ENCODE assay signal across 17 cellular contexts in the genomic region with DNA sequence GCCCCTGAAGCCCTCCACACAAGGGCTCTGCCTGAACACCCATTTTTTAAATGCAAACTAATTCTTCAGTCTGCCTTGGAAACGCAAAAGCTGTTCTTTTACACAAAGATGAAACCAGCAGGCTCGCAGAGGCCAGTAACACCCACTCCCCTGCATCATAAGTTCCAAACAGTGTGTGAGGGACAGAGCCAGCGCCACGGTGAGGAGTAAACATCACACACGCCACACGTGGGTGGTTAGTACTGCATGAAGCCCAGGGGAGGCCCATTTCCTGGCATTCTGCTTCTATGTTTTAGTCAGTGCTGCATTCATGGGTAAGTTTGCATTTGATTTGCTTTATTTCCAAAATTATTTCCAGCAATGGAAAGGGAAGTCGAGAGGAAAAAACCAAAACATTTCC.
A peak's percentile ranks its signal among the peaks of the same experiment; 100 is the strongest.
DNase-seq lines count a peak whose midpoint lies in the region; ATAC-seq lines count a peak whose summit lies in the region.
"Had no signal": no experiment of that assay in that cellular context is flagged by ENCODE, and none has a peak within 500 bp of the region (broad histone marks: within the 10 kb centered on the region; RNA-seq: fewer than 3 reads in every experiment).

No MANE protein-coding gene starts in this region.

- no peak overlapping the region for H3K4me3 ChIP-seq in BLaER1
- H3K4me3 ChIP-seq: cardiac muscle cell, pancreas, PC-9 had no signal

- peak; percentile 7 for DNase-seq in activated gamma-delta T cell treated with anti-CD3 and anti-CD28 coated beads, Interleukin-2, amount 50 U/mL, for 16 hours (ENCODE audit: low read depth)
- DNase-seq in posterior cingulate gyrus (peak; percentile 12 to 91 (median 57)), NCI-H2227 (lab: John Stamatoyannopoulos, UW; ENCODE audit: unreplicated experiment) (no peak), LoVo (ENCODE audit: low spot score) (no peak), COLO668 (lab: John Stamatoyannopoulos, UW; ENCODE audit: unreplicated experiment) (no peak)
- DNase-seq: DND-41; immature natural killer cell; midbrain; NCI-H146; pancreas; PC-9; stimulated activated naive CD4-positive, alpha-beta T cell had no signal

- intact Hi-C loops in posterior cingulate gyrus (cut with DNase I): no loop called here

- H4K20me1 ChIP-seq in BLaER1: no peaks in the 10 kb centered on the region

- peaks cover 17% of the 10 kb centered on the region for H3K4me1 ChIP-seq in BLaER1
- H3K4me1 ChIP-seq: pancreas had no signal

- no peak overlapping the region for H3K9ac ChIP-seq in BLaER1

- peak overlapping the region; percentile 33 for H3K4me2 ChIP-seq in BLaER1
- H3K4me2 ChIP-seq: PC-9 had no signal

- H3K36me3 ChIP-seq in BLaER1: no peaks in the 10 kb centered on the region
- H3K36me3 ChIP-seq: cardiac muscle cell, pancreas had no signal

- peak; percentile 49 for ATAC-seq in GM18519 (IDR thresholded peaks at IDR 0.05; ENCODE audit: low FRiP score, unreplicated experiment)
- no peak for ATAC-seq in HG03139 (IDR thresholded peaks at IDR 0.05; ENCODE audit: unreplicated experiment)

- H3K9me3 ChIP-seq in BLaER1: 0 out of 2 replicates have a peak, but pooled peaks cover under 1% of the 10 kb centered on the region
- H3K9me3 ChIP-seq: pancreas had no signal

- no peak overlapping the region for H3K27ac ChIP-seq in BLaER1
- H3K27ac ChIP-seq: cardiac muscle cell, pancreas, PC-9, VCaP had no signal

- H3K27me3 ChIP-seq in BLaER1: no peaks in the 10 kb centered on the region
- H3K27me3 ChIP-seq: cardiac muscle cell, pancreas had no signal

Comparison
In these comparisons a context has a peak if more than half of its experiments do, and no peak if none do; other contexts are left out.
1. DNase-seq: peak in activated gamma-delta T cell treated with anti-CD3 and anti-CD28 coated beads, Interleukin-2, amount 50 U/mL, for 16 hours (single experiment) and posterior cingulate gyrus (10 of 10); none in NCI-H2227 (single experiment), LoVo (single experiment) and COLO668 (single experiment).